9 cellular contexts compared by ENCODE assay signal in genomic region chr1:8870605-8871538, GRCh38. TPM values are rescaled to one million over a fixed set of nuclear protein-coding genes. Genes with fewer than 3 reads are reported as not detected.
DNase-seq lines count a peak whose midpoint lies in the region; TF ChIP-seq lines count a peak whose summit lies in the region.
"Had no signal": no experiment of that assay in that cellular context is flagged by ENCODE, and none has a peak within 500 bp of the region (broad histone marks: within the 10 kb centered on the region; RNA-seq: fewer than 3 reads in every experiment).

No MANE protein-coding gene starts in this region.

- H3K27me3 ChIP-seq in WERI-Rb-1 (ENCODE audit: insufficient read depth, low read depth, severe bottlenecking), result no peaks in the 10 kb centered on the region

- DNase-seq in T-helper 1 cell (no peak), SIG-M5 (lab: John Stamatoyannopoulos, UW) (peak; percentile 46), epithelial cell of esophagus (ENCODE audit: low read depth) (peak; percentile 85), renal cortical epithelial cell (ENCODE audit: low read depth) (peak; percentile 82), GDM1 (lab: John Stamatoyannopoulos, UW) (no peak), WERI-Rb-1 (no peak), cortex of kidney (lab: John Stamatoyannopoulos, UW) (no peak)
- DNase-seq: Kasumi-1 had no signal

- H3K4me3 ChIP-seq in epithelial cell of esophagus (ENCODE audit: low read length), result no peak overlapping the region
- no peak overlapping the region for H3K4me3 ChIP-seq in WERI-Rb-1 (ENCODE audit: low read depth, low read length)

- no peaks in the 10 kb centered on the region for H3K9me3 ChIP-seq in WERI-Rb-1 (ENCODE audit: severe bottlenecking)

- peak overlapping the region; percentile 50 for H3K27ac Mint-ChIP-seq in T-helper 1 cell treated with Interleukin-12 subunit alpha and Interleukin-12 subunit beta and Interleukin-4 antibody, amounts not matched to agents 30 μg/mL and 1 μg/mL, for 36 hours

- no peak for TF ChIP-seq CTCF in epithelial cell of esophagus (IDR thresholded peaks at IDR 0.05; ENCODE audit: insufficient read depth, low read depth, low read length, missing control alignments)
- TF ChIP-seq CTCF in WERI-Rb-1 (IDR thresholded peaks at IDR 0.05; ENCODE audit: low read depth, low read length), result no peak

- H3K36me3 Mint-ChIP-seq in T-helper 1 cell treated with Interleukin-12 subunit alpha and Interleukin-12 subunit beta and Interleukin-4 antibody, amounts not matched to agents 30 μg/mL and 1 μg/mL, for 36 hours (ENCODE audit: low read depth), result peaks cover 93% of the 10 kb centered on the region

- peaks cover 69% of the 10 kb centered on the region for H3K4me1 Mint-ChIP-seq in T-helper 1 cell treated with Interleukin-12 subunit alpha and Interleukin-12 subunit beta and Interleukin-4 antibody, amounts not matched to agents 30 μg/mL and 1 μg/mL, for 36 hours (ENCODE audit: low read depth)

- H3K27me3 Mint-ChIP-seq in T-helper 1 cell treated with Interleukin-12 subunit alpha and Interleukin-12 subunit beta and Interleukin-4 antibody, amounts not matched to agents 30 μg/mL and 1 μg/mL, for 36 hours (ENCODE audit: low read depth), result no peaks in the 10 kb centered on the region

- H3K36me3 ChIP-seq in WERI-Rb-1, result peaks cover 99% of the 10 kb centered on the region

- H3K4me3 Mint-ChIP-seq in T-helper 1 cell treated with Interleukin-12 subunit alpha and Interleukin-12 subunit beta and Interleukin-4 antibody, amounts not matched to agents 30 μg/mL and 1 μg/mL, for 36 hours, result peak overlapping the region; percentile 49

- H3K9me3 Mint-ChIP-seq in T-helper 1 cell treated with Interleukin-12 subunit alpha and Interleukin-12 subunit beta and Interleukin-4 antibody, amounts not matched to agents 30 μg/mL and 1 μg/mL, for 36 hours, result no peaks in the 10 kb centered on the region

- H3K27ac ChIP-seq in WERI-Rb-1, result no peak overlapping the region

RNA-seq across cellular contexts. Expression of gene ENO1, which starts 7.6 kb away (rescaled TPM):
- 2,797 and 3,316 TPM in 2 replicates for total RNA-seq in renal cortical epithelial cell

RNA-seq across cellular contexts. Expression of gene RERE, which starts 53.4 kb away (rescaled TPM):
- total RNA-seq in renal cortical epithelial cell, result 8.2 and 57.8 TPM in 2 replicates

Comparison
In these comparisons a context has a peak if more than half of its experiments do, and no peak if none do; other contexts are left out.
1. DNase-seq: peak in SIG-M5 (single experiment), epithelial cell of esophagus (single experiment) and renal cortical epithelial cell (single experiment); none in T-helper 1 cell (0 of 5), GDM1 (single experiment), WERI-Rb-1 (single experiment) and cortex of kidney (single experiment).